In the genomic region with DNA sequence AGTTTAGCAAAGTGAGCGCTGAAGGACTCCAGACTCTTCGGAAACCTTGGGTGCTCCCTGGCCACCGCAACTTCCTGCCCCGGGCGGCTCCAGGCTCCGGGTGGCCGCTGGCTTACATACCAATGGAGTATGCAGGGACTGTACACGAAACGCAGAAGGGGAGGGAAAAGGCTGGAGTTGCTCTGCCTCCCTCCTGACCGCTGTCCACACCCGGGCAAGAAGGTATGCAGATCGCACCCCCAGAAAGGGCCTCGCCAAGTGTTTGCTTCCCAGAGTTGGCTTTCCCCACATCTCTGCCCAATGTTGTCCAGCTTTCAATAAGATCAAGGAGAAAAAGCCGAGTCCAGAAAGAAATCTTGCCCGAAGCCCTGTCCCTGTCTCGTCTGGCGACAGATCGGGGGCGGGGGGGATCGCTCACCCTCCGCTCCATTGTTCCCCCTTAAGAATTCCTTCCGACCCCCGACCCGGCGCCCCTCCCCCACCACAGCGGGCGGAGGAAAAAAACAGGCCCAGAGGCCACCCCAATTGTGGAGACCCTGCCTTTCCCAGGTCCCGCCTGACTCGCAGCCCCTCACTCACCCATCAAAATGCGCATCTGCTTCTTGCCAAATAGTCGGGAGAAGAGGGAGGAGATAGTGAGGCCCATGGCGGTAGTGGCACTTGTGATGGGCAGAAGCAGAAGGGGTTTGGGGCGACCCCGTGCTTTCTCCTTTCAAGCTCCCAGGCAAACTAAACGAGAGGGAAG, we compare ENCODE assay signal across 8 cellular contexts.
DNase-seq lines count a peak whose midpoint lies in the region; ATAC-seq and TF ChIP-seq lines count a peak whose summit lies in the region.

No MANE protein-coding gene starts in this region.

- H3K4me3 ChIP-seq in LNCaP clone FGC (ENCODE audit: low read depth, low read length) (peak overlapping the region; percentile 94), WI38 (ENCODE audit: low read depth, low read length) (peak overlapping the region; percentile 81)

- DNase-seq in Ammon's horn (ENCODE audit: low spot score) (peak; percentile 67), LNCaP clone FGC (ENCODE audit: low read depth) (peak; percentile 50), caudate nucleus (lab: John Stamatoyannopoulos, UW) (peak in 53 of 61 donors; percentile 2 to 68 (median 41)), iris pigment epithelial cell (ENCODE audit: low read depth) (peak; percentile 97), smooth muscle cell of the brain vasculature (ENCODE audit: low read depth, low spot score) (peak; percentile 57), DMS79 treated with DMSO at 0.1 percent for 48 hours (lab: John Stamatoyannopoulos, UW) (no peak)

- ATAC-seq in GM19455 (IDR thresholded peaks at IDR 0.05; ENCODE audit: unreplicated experiment): peak; percentile 6

- peak overlapping the region; percentile 92 for H3K27ac ChIP-seq in caudate nucleus (ENCODE audit: low read depth, low read length)

- no peak for TF ChIP-seq CTCF in LNCaP clone FGC (IDR thresholded peaks at IDR 0.05; ENCODE audit: control insufficient read depth, extremely low read depth, insufficient read depth)
- TF ChIP-seq CTCF in WI38 (IDR thresholded peaks at IDR 0.05; ENCODE audit: low read depth, low read length): no peak
